Comparison of ENCODE assay signal across 1 cellular context in the genomic region with DNA sequence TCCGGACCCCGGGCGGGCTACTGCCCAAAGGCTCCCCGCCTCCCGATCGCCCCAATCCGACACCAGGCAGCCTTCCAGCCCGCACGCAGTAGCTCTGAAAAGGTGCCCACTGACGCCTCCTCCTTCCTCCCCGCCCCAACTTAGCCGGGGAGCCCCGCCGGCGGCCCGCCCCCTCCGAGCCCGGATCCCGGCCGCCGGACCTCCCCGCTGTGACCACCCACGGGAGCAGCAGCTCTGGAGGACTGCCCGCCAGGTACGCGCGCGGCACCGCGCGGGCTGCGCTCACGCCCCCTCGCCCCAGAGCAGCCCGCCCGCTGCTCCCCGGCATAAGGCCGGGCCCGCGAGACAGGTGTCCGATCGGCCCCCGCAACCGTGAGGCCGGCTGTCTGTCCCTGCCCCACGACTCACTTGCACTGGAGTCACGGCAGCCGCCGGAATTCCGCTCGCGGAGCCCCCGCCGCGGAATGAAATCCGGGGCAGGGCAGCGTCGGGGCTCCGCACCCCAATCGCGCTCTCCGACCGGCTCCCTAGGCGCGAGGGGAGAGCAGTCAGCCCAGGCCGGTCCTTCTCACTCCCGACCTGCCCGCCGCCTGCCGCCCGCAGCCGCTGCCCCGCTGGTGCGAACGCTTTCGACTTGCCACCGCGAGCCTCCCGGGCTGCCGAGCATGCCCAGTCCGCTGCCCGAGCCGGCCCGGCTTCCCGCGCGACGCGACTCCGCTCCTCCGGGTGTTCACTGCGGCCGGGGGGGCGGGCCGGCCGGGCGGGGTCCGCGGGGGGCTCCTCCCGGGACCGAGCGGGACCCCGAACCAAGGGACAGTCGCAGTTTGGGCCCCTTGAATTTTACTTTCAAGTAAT.
TF ChIP-seq lines count a peak whose summit lies in the region.

A gene (minus strand): TSS at position 658 of the 855 bp plus-strand sequence. CDS start 279,842 bp downstream, outside the sequence.

TF ChIP-seq in HEK293, 187 proteins besides CTCF, POLR2A, EP300 and RAD21 (continued from another document and continues in another):
- TF ChIP-seq, protein P1, sequence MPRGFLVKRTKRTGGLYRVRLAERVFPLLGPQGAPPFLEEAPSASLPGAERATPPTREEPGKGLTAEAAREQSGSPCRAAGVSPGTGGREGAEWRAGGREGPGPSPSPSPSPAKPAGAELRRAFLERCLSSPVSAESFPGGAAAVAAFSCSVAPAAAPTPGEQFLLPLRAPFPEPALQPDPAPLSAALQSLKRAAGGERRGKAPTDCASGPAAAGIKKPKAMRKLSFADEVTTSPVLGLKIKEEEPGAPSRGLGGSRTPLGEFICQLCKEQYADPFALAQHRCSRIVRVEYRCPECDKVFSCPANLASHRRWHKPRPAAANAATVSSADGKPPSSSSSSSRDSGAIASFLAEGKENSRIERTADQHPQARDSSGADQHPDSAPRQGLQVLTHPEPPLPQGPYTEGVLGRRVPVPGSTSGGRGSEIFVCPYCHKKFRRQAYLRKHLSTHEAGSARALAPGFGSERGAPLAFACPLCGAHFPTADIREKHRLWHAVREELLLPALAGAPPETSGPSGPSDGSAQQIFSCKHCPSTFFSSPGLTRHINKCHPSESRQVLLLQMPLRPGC (tag by site-specific recombination; IDR thresholded peaks at IDR 0.05), result peak; percentile 9; the same call in 1 of the 2 replicates
- no peak for TF ChIP-seq ZNF707 (tag by site-specific recombination; IDR thresholded peaks at IDR 0.05)
- TF ChIP-seq, protein P2, sequence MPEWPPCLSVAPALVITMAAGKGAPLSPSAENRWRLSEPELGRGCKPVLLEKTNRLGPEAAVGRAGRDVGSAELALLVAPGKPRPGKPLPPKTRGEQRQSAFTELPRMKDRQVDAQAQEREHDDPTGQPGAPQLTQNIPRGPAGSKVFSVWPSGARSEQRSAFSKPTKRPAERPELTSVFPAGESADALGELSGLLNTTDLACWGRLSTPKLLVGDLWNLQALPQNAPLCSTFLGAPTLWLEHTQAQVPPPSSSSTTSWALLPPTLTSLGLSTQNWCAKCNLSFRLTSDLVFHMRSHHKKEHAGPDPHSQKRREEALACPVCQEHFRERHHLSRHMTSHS (tag by site-specific recombination; IDR thresholded peaks at IDR 0.05), result no peak
- no peak for TF ChIP-seq KLF7 (tag by site-specific recombination; IDR thresholded peaks at IDR 0.05; ENCODE audit: borderline replicate concordance)
- no peak for TF ChIP-seq ZNF174 (tag by site-specific recombination; IDR thresholded peaks at IDR 0.05)
- TF ChIP-seq ZNF514 (tag by site-specific recombination; IDR thresholded peaks at IDR 0.05), result no peak
- no peak for TF ChIP-seq ZNF433 (tag by site-specific recombination; IDR thresholded peaks at IDR 0.05; ENCODE audit: low read depth)
- TF ChIP-seq, protein P3, sequence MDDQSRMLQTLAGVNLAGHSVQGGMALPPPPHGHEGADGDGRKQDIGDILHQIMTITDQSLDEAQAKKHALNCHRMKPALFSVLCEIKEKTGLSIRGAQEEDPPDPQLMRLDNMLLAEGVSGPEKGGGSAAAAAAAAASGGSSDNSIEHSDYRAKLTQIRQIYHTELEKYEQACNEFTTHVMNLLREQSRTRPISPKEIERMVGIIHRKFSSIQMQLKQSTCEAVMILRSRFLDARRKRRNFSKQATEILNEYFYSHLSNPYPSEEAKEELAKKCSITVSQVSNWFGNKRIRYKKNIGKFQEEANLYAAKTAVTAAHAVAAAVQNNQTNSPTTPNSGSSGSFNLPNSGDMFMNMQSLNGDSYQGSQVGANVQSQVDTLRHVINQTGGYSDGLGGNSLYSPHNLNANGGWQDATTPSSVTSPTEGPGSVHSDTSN (CRISPR knock-in tag; IDR thresholded peaks at IDR 0.05), result peak; percentile 79
- TF ChIP-seq, protein P4, sequence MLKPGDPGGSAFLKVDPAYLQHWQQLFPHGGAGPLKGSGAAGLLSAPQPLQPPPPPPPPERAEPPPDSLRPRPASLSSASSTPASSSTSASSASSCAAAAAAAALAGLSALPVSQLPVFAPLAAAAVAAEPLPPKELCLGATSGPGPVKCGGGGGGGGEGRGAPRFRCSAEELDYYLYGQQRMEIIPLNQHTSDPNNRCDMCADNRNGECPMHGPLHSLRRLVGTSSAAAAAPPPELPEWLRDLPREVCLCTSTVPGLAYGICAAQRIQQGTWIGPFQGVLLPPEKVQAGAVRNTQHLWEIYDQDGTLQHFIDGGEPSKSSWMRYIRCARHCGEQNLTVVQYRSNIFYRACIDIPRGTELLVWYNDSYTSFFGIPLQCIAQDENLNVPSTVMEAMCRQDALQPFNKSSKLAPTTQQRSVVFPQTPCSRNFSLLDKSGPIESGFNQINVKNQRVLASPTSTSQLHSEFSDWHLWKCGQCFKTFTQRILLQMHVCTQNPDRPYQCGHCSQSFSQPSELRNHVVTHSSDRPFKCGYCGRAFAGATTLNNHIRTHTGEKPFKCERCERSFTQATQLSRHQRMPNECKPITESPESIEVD (tag by site-specific recombination; IDR thresholded peaks at IDR 0.05), result no peak
- no peak for TF ChIP-seq ZNF596 (tag by site-specific recombination; IDR thresholded peaks at IDR 0.05)
- TF ChIP-seq ZNF202 (tag by site-specific recombination; IDR thresholded peaks at IDR 0.05; ENCODE audit: borderline replicate concordance), result no peak
- peak; percentile 86 for TF ChIP-seq ZNF600 (tag by site-specific recombination; IDR thresholded peaks at IDR 0.05)
- TF ChIP-seq ZFHX2 (tag by site-specific recombination; conservative IDR thresholded peaks at IDR 0.05), result peak; percentile 94
- TF ChIP-seq PRDM1 (tag by site-specific recombination; IDR thresholded peaks at IDR 0.05), result no peak
- peak; percentile 61; the same call in 1 of the 2 replicates for TF ChIP-seq ZSCAN16 (tag by site-specific recombination; IDR thresholded peaks at IDR 0.05)
- TF ChIP-seq, protein P5, sequence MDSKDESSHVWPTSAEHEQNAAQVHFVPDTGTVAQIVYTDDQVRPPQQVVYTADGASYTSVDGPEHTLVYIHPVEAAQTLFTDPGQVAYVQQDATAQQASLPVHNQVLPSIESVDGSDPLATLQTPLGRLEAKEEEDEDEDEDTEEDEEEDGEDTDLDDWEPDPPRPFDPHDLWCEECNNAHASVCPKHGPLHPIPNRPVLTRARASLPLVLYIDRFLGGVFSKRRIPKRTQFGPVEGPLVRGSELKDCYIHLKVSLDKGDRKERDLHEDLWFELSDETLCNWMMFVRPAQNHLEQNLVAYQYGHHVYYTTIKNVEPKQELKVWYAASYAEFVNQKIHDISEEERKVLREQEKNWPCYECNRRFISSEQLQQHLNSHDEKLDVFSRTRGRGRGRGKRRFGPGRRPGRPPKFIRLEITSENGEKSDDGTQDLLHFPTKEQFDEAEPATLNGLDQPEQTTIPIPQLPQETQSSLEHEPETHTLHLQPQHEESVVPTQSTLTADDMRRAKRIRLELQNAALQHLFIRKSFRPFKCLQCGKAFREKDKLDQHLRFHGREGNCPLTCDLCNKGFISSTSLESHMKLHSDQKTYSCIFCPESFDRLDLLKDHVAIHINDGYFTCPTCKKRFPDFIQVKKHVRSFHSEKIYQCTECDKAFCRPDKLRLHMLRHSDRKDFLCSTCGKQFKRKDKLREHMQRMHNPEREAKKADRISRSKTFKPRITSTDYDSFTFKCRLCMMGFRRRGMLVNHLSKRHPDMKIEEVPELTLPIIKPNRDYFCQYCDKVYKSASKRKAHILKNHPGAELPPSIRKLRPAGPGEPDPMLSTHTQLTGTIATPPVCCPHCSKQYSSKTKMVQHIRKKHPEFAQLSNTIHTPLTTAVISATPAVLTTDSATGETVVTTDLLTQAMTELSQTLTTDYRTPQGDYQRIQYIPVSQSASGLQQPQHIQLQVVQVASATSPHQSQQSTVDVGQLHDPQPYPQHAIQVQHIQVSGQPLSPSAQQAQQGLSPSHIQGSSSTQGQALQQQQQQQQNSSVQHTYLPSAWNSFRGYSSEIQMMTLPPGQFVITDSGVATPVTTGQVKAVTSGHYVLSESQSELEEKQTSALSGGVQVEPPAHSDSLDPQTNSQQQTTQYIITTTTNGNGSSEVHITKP (tag by site-specific recombination; IDR thresholded peaks at IDR 0.05), result no peak; the same call in 1 of the 2 replicates
- no peak for TF ChIP-seq MZF1 (tag by site-specific recombination; IDR thresholded peaks at IDR 0.05; ENCODE audit: borderline replicate concordance)
- no peak for TF ChIP-seq ZNF585B (tag by site-specific recombination; IDR thresholded peaks at IDR 0.05)
- TF ChIP-seq ZNF169 (tag by site-specific recombination; IDR thresholded peaks at IDR 0.05), result no peak
- TF ChIP-seq ZNF623 (tag by site-specific recombination; IDR thresholded peaks at IDR 0.05), result no peak
- TF ChIP-seq, protein P6, sequence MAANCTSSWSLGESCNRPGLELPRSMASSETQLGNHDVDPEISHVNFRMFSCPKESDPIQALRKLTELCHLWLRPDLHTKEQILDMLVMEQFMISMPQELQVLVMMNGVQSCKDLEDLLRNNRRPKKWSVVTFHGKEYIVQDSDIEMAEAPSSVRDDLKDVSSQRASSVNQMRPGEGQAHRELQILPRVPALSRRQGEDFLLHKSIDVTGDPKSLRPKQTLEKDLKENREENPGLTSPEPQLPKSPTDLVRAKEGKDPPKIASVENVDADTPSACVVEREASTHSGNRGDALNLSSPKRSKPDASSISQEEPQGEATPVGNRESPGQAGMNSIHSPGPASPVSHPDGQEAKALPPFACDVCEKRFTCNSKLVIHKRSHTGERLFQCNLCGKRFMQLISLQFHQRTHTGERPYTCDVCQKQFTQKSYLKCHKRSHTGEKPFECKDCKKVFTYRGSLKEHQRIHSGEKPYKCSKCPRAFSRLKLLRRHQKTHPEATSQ (tag by site-specific recombination; IDR thresholded peaks at IDR 0.05), result 0 out of 2 replicates have a peak, but pooled peaks have one; percentile 11
- peak; percentile 68 for TF ChIP-seq ZNF423 (tag by site-specific recombination; IDR thresholded peaks at IDR 0.05)
- TF ChIP-seq OVOL3 (tag by site-specific recombination; IDR thresholded peaks at IDR 0.05), result 0 out of 2 replicates have a peak, but pooled peaks have one; percentile 38
- 0 out of 2 replicates have a peak, but pooled peaks have one; percentile 38 for TF ChIP-seq KLF10 (tag by site-specific recombination; IDR thresholded peaks at IDR 0.05)
- no peak for TF ChIP-seq ZFP3 (tag by site-specific recombination; IDR thresholded peaks at IDR 0.05; ENCODE audit: low read depth)
- TF ChIP-seq RBAK (tag by site-specific recombination; IDR thresholded peaks at IDR 0.05), result no peak
- TF ChIP-seq ZNF768 (tag by site-specific recombination; IDR thresholded peaks at IDR 0.05), result no peak
- no peak for TF ChIP-seq ZSCAN23 (tag by site-specific recombination; IDR thresholded peaks at IDR 0.05)
- peak; percentile 93 for TF ChIP-seq ZNF837 (tag by site-specific recombination; IDR thresholded peaks at IDR 0.05)
- no peak for TF ChIP-seq ZNF366 (tag by site-specific recombination; conservative IDR thresholded peaks at IDR 0.05)
- peak; percentile 27 for TF ChIP-seq ZIC2 (tag by site-specific recombination; IDR thresholded peaks at IDR 0.05)
- no peak for TF ChIP-seq ZNF239 (tag by site-specific recombination; IDR thresholded peaks at IDR 0.05)
- TF ChIP-seq, protein P7, sequence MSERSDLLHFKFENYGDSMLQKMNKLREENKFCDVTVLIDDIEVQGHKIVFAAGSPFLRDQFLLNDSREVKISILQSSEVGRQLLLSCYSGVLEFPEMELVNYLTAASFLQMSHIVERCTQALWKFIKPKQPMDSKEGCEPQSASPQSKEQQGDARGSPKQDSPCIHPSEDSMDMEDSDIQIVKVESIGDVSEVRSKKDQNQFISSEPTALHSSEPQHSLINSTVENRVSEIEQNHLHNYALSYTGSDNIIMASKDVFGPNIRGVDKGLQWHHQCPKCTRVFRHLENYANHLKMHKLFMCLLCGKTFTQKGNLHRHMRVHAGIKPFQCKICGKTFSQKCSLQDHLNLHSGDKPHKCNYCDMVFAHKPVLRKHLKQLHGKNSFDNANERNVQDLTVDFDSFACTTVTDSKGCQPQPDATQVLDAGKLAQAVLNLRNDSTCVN (tag by site-specific recombination; optimal IDR thresholded peaks at IDR 0.05), result peak; percentile 92
- TF ChIP-seq ZNF140 (tag by site-specific recombination; IDR thresholded peaks at IDR 0.05), result no peak
- TF ChIP-seq ZBTB8A (tag by site-specific recombination; IDR thresholded peaks at IDR 0.05), result peak; percentile 91
- TF ChIP-seq ZBTB1 (tag by site-specific recombination; IDR thresholded peaks at IDR 0.05), result no peak
- TF ChIP-seq, protein P8, sequence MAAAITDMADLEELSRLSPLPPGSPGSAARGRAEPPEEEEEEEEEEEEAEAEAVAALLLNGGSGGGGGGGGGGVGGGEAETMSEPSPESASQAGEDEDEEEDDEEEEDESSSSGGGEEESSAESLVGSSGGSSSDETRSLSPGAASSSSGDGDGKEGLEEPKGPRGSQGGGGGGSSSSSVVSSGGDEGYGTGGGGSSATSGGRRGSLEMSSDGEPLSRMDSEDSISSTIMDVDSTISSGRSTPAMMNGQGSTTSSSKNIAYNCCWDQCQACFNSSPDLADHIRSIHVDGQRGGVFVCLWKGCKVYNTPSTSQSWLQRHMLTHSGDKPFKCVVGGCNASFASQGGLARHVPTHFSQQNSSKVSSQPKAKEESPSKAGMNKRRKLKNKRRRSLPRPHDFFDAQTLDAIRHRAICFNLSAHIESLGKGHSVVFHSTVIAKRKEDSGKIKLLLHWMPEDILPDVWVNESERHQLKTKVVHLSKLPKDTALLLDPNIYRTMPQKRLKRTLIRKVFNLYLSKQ (tag by site-specific recombination; IDR thresholded peaks at IDR 0.05; ENCODE audit: borderline replicate concordance), result no peak
- TF ChIP-seq WT1 (tag by site-specific recombination; IDR thresholded peaks at IDR 0.05), result no peak
- no peak for TF ChIP-seq ZNF473 (tag by site-specific recombination; IDR thresholded peaks at IDR 0.05)
- TF ChIP-seq OSR2 (tag by site-specific recombination; IDR thresholded peaks at IDR 0.05), result no peak
- no peak for TF ChIP-seq ZNF830 (tag by site-specific recombination; IDR thresholded peaks at IDR 0.05; ENCODE audit: low read depth)
- TF ChIP-seq, protein P9, sequence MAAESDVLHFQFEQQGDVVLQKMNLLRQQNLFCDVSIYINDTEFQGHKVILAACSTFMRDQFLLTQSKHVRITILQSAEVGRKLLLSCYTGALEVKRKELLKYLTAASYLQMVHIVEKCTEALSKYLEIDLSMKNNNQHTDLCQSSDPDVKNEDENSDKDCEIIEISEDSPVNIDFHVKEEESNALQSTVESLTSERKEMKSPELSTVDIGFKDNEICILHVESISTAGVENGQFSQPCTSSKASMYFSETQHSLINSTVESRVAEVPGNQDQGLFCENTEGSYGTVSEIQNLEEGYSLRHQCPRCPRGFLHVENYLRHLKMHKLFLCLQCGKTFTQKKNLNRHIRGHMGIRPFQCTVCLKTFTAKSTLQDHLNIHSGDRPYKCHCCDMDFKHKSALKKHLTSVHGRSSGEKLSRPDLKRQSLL (tag by site-specific recombination; IDR thresholded peaks at IDR 0.05), result no peak
- TF ChIP-seq, protein P10, sequence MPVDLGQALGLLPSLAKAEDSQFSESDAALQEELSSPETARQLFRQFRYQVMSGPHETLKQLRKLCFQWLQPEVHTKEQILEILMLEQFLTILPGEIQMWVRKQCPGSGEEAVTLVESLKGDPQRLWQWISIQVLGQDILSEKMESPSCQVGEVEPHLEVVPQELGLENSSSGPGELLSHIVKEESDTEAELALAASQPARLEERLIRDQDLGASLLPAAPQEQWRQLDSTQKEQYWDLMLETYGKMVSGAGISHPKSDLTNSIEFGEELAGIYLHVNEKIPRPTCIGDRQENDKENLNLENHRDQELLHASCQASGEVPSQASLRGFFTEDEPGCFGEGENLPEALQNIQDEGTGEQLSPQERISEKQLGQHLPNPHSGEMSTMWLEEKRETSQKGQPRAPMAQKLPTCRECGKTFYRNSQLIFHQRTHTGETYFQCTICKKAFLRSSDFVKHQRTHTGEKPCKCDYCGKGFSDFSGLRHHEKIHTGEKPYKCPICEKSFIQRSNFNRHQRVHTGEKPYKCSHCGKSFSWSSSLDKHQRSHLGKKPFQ (tag by site-specific recombination; IDR thresholded peaks at IDR 0.05), result no peak
- no peak for TF ChIP-seq ZNF776 (tag by site-specific recombination; IDR thresholded peaks at IDR 0.05; ENCODE audit: borderline replicate concordance)
- no peak for TF ChIP-seq ZNF791 (tag by site-specific recombination; IDR thresholded peaks at IDR 0.05)
- TF ChIP-seq ZNF121 (tag by site-specific recombination; IDR thresholded peaks at IDR 0.05), result 0 out of 2 replicates have a peak, but pooled peaks have one; percentile 22
